In genomic region chr3:197906023-197906849, GRCh38 we compare ENCODE assay signal across 8 cellular contexts. TPM values are rescaled to one million over a fixed set of nuclear protein-coding genes. Genes with fewer than 3 reads are reported as not detected.
DNase-seq lines count a peak whose midpoint lies in the region; ATAC-seq and TF ChIP-seq lines count a peak whose summit lies in the region.

No MANE protein-coding gene starts in this region.

- no peak overlapping the region for H3K4me3 ChIP-seq in KMS-11 (IDR thresholded peaks at IDR 0.05; ENCODE audit: insufficient read depth, low read depth, low read length)
- no peak overlapping the region for H3K4me3 ChIP-seq in neutrophil (ENCODE audit: low read depth in 1 of 2, low read length in 1 of 2)
- no peak overlapping the region for H3K4me3 ChIP-seq in subcutaneous abdominal adipose tissue (ENCODE audit: low read depth in 1 of 5, low read length in 5 of 5)

- peak; percentile 79 for ATAC-seq in GM21825 (IDR thresholded peaks at IDR 0.05; ENCODE audit: unreplicated experiment)

- no peaks in the 10 kb centered on the region for H4K20me1 ChIP-seq in KMS-11 (ENCODE audit: insufficient read depth)

- TF ChIP-seq CTCF in KMS-11 (conservative IDR thresholded peaks at IDR 0.05; ENCODE audit: low read depth, low read length) = peak; percentile 99
- peak; percentile 54 for TF ChIP-seq CTCF in neutrophil (IDR thresholded peaks at IDR 0.05)

- H2AFZ ChIP-seq in KMS-11 (ENCODE audit: low read depth) = peak overlapping the region; percentile 28; the same call in 1 of the 2 replicates

- H3K4me1 ChIP-seq in KMS-11 (ENCODE audit: low read depth, poor library complexity, severe bottlenecking) = peaks cover 9% of the 10 kb centered on the region
- peaks cover 0 to 3% of the 10 kb centered on the region in 2 experiments for H3K4me1 ChIP-seq in neutrophil (ENCODE audit: control insufficient read depth in 1 of 2, insufficient read depth in 1 of 2, low read depth in 1 of 2, low read length in 1 of 2)
- peaks cover 0 to 6% (median 3%) of the 10 kb centered on the region in 5 donors for H3K4me1 ChIP-seq in subcutaneous abdominal adipose tissue (ENCODE audit: control insufficient read depth in 5 of 5, insufficient read depth in 5 of 5, low read length in 5 of 5)

- H3K79me2 ChIP-seq in KMS-11 (ENCODE audit: insufficient read depth, low read depth) = no peaks in the 10 kb centered on the region

- H3K27ac ChIP-seq in KMS-11 (no peak overlapping the region), neutrophil (no peak overlapping the region), subcutaneous abdominal adipose tissue (ENCODE audit: low read depth, low read length) (peak overlapping the region; percentile 32)

- no peak overlapping the region for H3K9ac ChIP-seq in KMS-11
- H3K9ac ChIP-seq in subcutaneous abdominal adipose tissue (ENCODE audit: low read length in 5 of 5) = peak overlapping the region in 1 of 5 donors; percentile 33

- H3K36me3 ChIP-seq in KMS-11 (ENCODE audit: insufficient read depth) = no peaks in the 10 kb centered on the region
- H3K36me3 ChIP-seq in neutrophil = no peaks in the 10 kb centered on the region
- H3K36me3 ChIP-seq in subcutaneous abdominal adipose tissue (ENCODE audit: control insufficient read depth in 5 of 5, insufficient read depth in 5 of 5, low read length in 5 of 5) = peaks cover 0 to 5% (median 0%) of the 10 kb centered on the region in 5 donors

- H3K9me3 ChIP-seq in neutrophil = no peaks in the 10 kb centered on the region
- H3K9me3 ChIP-seq in subcutaneous abdominal adipose tissue (ENCODE audit: control insufficient read depth in 5 of 5, low read length in 5 of 5) = no peaks in the 10 kb centered on the region

- H3K27me3 ChIP-seq in KMS-11 (ENCODE audit: insufficient read depth, low read depth) = no peaks in the 10 kb centered on the region
- H3K27me3 ChIP-seq in neutrophil = no peaks in the 10 kb centered on the region
- no peaks in the 10 kb centered on the region for H3K27me3 ChIP-seq in subcutaneous abdominal adipose tissue (ENCODE audit: control insufficient read depth in 5 of 5, insufficient read depth in 4 of 5, low read length in 5 of 5)

- peak; percentile 97 for DNase-seq in ELR (ENCODE audit: low read depth)
- DNase-seq in RPMI7951 (ENCODE audit: low read depth) = peak; percentile 94
- peak; percentile 51 to 64 for DNase-seq in activated T-helper 1 cell treated with anti-CD3 and anti-CD28 coated beads, Interleukin-2, amount 50 U/mL, for 16 hours (ENCODE audit: low read depth in 1 of 2, low spot score in 1 of 2)
- DNase-seq in fibroblast of peridontal ligament (ENCODE audit: extremely low read depth) = peak; percentile 87

- peak overlapping the region; percentile 6; the same call in 1 of the 2 replicates for H3K4me2 ChIP-seq in KMS-11

RNA-seq across cellular contexts. Expression of gene RPL35A, which starts 43.8 kb away (rescaled TPM):
- total RNA-seq in RPMI7951 (2014; rRNA removed; shearing (Covaris generic)) = 910 and 934 TPM in 2 replicates

RNA-seq across cellular contexts. Expression of gene LMLN, which starts 53.8 kb away (rescaled TPM):
- 4.4 and 5.8 TPM in 2 replicates for total RNA-seq in RPMI7951 (2014; rRNA removed; shearing (Covaris generic))
